ENCODE assay signal across 22 cellular contexts in genomic region chr12:131851741-131852550, GRCh38. TPM values are rescaled to one million over a fixed set of nuclear protein-coding genes. Genes with fewer than 3 reads are reported as not detected.
DNase-seq lines count a peak whose midpoint lies in the region; ATAC-seq and TF ChIP-seq lines count a peak whose summit lies in the region.
"Had no signal": no experiment of that assay in that cellular context is flagged by ENCODE, and none has a peak within 500 bp of the region (broad histone marks: within the 10 kb centered on the region; RNA-seq: fewer than 3 reads in every experiment).

No MANE protein-coding gene starts in this region.

- H3K9me3 ChIP-seq in Karpas-422 (ENCODE audit: low read length) (no peaks in the 10 kb centered on the region), WERI-Rb-1 (ENCODE audit: severe bottlenecking) (peaks cover under 1% of the 10 kb centered on the region)
- H3K9me3 ChIP-seq: heart left ventricle had no signal

- no peaks in the 10 kb centered on the region for H3K27me3 Mint-ChIP-seq in activated naive CD8-positive, alpha-beta T cell treated with anti-CD3 and anti-CD28 coated beads, Interleukin-2, amount 10 ng/mL, durations not matched to agents 7 days and 5 days
- H3K27me3 Mint-ChIP-seq in activated naive CD8-positive, alpha-beta T cell treated with anti-CD3 and anti-CD28 coated beads for 36 hours: peaks cover 16% of the 10 kb centered on the region
- H3K27me3 Mint-ChIP-seq: activated naive CD4-positive, alpha-beta T cell treated with anti-CD3 and anti-CD28 coated beads, Interleukin-2, amount 50 U/mL, for 24 hours had no signal

- POLR2A ChIA-PET in activated naive CD8-positive, alpha-beta T cell treated with anti-CD3 and anti-CD28 coated beads, Interleukin-2, amount 10 ng/mL, durations not matched to agents 7 days and 5 days (lab: Charles Lee): no interaction called here

- H3K27me3 ChIP-seq in Karpas-422 (ENCODE audit: low read length) (no peaks in the 10 kb centered on the region), WERI-Rb-1 (ENCODE audit: insufficient read depth, low read depth, severe bottlenecking) (no peaks in the 10 kb centered on the region), rectal smooth muscle tissue (ENCODE audit: control insufficient read depth, insufficient read depth, low read length) (no peaks in the 10 kb centered on the region)

- H3K27ac ChIP-seq in Karpas-422 (ENCODE audit: low read length) (no peak overlapping the region), WERI-Rb-1 (peak overlapping the region; percentile 56), rectal smooth muscle tissue (ENCODE audit: low read depth, low read length) (no peak overlapping the region)
- H3K27ac ChIP-seq: heart left ventricle had no signal

- H3K36me3 Mint-ChIP-seq in activated naive CD8-positive, alpha-beta T cell treated with anti-CD3 and anti-CD28 coated beads, Interleukin-2, amount 10 ng/mL, durations not matched to agents 7 days and 5 days: no peaks in the 10 kb centered on the region
- H3K36me3 Mint-ChIP-seq in activated naive CD8-positive, alpha-beta T cell treated with anti-CD3 and anti-CD28 coated beads for 36 hours: no peaks in the 10 kb centered on the region
- H3K36me3 Mint-ChIP-seq: activated naive CD4-positive, alpha-beta T cell treated with anti-CD3 and anti-CD28 coated beads, Interleukin-2, amount 50 U/mL, for 24 hours; IgD-negative memory B cell; memory B cell; naive B cell; type B pancreatic cell had no signal

- peak; percentile 17 for ATAC-seq in activated naive CD8-positive, alpha-beta T cell treated with anti-CD3 and anti-CD28 coated beads, Interleukin-2, amount 10 ng/mL, durations not matched to agents 7 days and 5 days (ENCODE audit: low read depth)
- no peak for ATAC-seq in HG03520 (IDR thresholded peaks at IDR 0.05; ENCODE audit: unreplicated experiment)
- no peak for ATAC-seq in HG03045 (IDR thresholded peaks at IDR 0.05; ENCODE audit: unreplicated experiment)

- no peak overlapping the region for H3K27ac Mint-ChIP-seq in activated naive CD8-positive, alpha-beta T cell treated with anti-CD3 and anti-CD28 coated beads, Interleukin-2, amount 10 ng/mL, durations not matched to agents 7 days and 5 days
- H3K27ac Mint-ChIP-seq in activated naive CD8-positive, alpha-beta T cell treated with anti-CD3 and anti-CD28 coated beads for 36 hours: no peak overlapping the region
- H3K27ac Mint-ChIP-seq: activated naive CD4-positive, alpha-beta T cell treated with anti-CD3 and anti-CD28 coated beads, Interleukin-2, amount 50 U/mL, for 24 hours; IgD-negative memory B cell; memory B cell; T-helper 2 cell treated with Interferon-gamma antibody and Interleukin-4, amounts not matched to agents 5 μg/mL and 100 μg/mL, for 36 hours; type B pancreatic cell; WTC11 had no signal

- no peaks in the 10 kb centered on the region for H3K4me1 Mint-ChIP-seq in activated naive CD8-positive, alpha-beta T cell treated with anti-CD3 and anti-CD28 coated beads, Interleukin-2, amount 10 ng/mL, durations not matched to agents 7 days and 5 days
- peaks cover 2% of the 10 kb centered on the region for H3K4me1 Mint-ChIP-seq in activated naive CD8-positive, alpha-beta T cell treated with anti-CD3 and anti-CD28 coated beads for 36 hours
- H3K4me1 Mint-ChIP-seq: activated naive CD4-positive, alpha-beta T cell treated with anti-CD3 and anti-CD28 coated beads, Interleukin-2, amount 50 U/mL, for 24 hours; IgD-negative memory B cell had no signal

- H3K4me2 ChIP-seq in Karpas-422 (ENCODE audit: low read depth, low read length, poor library complexity, severe bottlenecking): no peak overlapping the region

- H3K9ac ChIP-seq in Karpas-422 (ENCODE audit: low read length) (no peak overlapping the region), rectal smooth muscle tissue (ENCODE audit: low read length) (no peak overlapping the region)

- H4K20me1 ChIP-seq in Karpas-422 (ENCODE audit: insufficient read depth, low read depth, low read length): no peaks in the 10 kb centered on the region

- no peaks in the 10 kb centered on the region for H3K9me3 Mint-ChIP-seq in activated naive CD8-positive, alpha-beta T cell treated with anti-CD3 and anti-CD28 coated beads, Interleukin-2, amount 10 ng/mL, durations not matched to agents 7 days and 5 days
- H3K9me3 Mint-ChIP-seq in activated naive CD8-positive, alpha-beta T cell treated with anti-CD3 and anti-CD28 coated beads for 36 hours: no peaks in the 10 kb centered on the region
- H3K9me3 Mint-ChIP-seq: activated naive CD4-positive, alpha-beta T cell treated with anti-CD3 and anti-CD28 coated beads, Interleukin-2, amount 50 U/mL, for 24 hours; memory B cell; naive B cell; T-helper 2 cell treated with Interferon-gamma antibody and Interleukin-4, amounts not matched to agents 5 μg/mL and 100 μg/mL, for 36 hours; type B pancreatic cell; WTC11 had no signal

- H3K36me3 ChIP-seq in Karpas-422 (ENCODE audit: insufficient read depth, low read length) (no peaks in the 10 kb centered on the region), WERI-Rb-1 (no peaks in the 10 kb centered on the region; the same call in 1 of the 2 replicates), rectal smooth muscle tissue (ENCODE audit: control insufficient read depth, insufficient read depth, low read length) (no peaks in the 10 kb centered on the region)
- H3K36me3 ChIP-seq: heart left ventricle had no signal

- DNase-seq in activated naive CD8-positive, alpha-beta T cell treated with anti-CD3 and anti-CD28 coated beads, Interleukin-2, amount 10 ng/mL, durations not matched to agents 7 days and 5 days: peak; percentile 33
- no peak for DNase-seq in activated naive CD8-positive, alpha-beta T cell treated with anti-CD3 and anti-CD28 coated beads for 36 hours
- DNase-seq in Karpas-422: peak; percentile 56
- no peak for DNase-seq in WERI-Rb-1
- DNase-seq in dermis blood vessel endothelial cell: no peak
- DNase-seq: activated CD4-positive, alpha-beta T cell treated with anti-CD3 and anti-CD28 coated beads, Interleukin-2, amount 50 U/mL, for 4 hours; activated CD8-positive, alpha-beta memory T cell treated with anti-CD3 and anti-CD28 coated beads, Interleukin-2, amount 50 U/mL, for 4 hours; COR-L47; effector CD8-positive, alpha-beta T cell; MM.1S; NCI-H1694 had no signal

- no peak overlapping the region for H2AFZ ChIP-seq in Karpas-422 (ENCODE audit: low read length)

- no peaks in the 10 kb centered on the region for H3K9me2 ChIP-seq in Karpas-422 (replicated peaks; ENCODE audit: insufficient read depth, low read length)

- peaks cover 12% of the 10 kb centered on the region for H3K4me1 ChIP-seq in Karpas-422 (ENCODE audit: low read length)
- H3K4me1 ChIP-seq in rectal smooth muscle tissue (ENCODE audit: control insufficient read depth, insufficient read depth, low read length): no peaks in the 10 kb centered on the region

- H3K79me2 ChIP-seq in Karpas-422 (ENCODE audit: low read length): no peaks in the 10 kb centered on the region

- H3K4me3 ChIP-seq in Karpas-422 (ENCODE audit: low read length) (no peak overlapping the region), WERI-Rb-1 (ENCODE audit: low read depth, low read length) (no peak overlapping the region), rectal smooth muscle tissue (ENCODE audit: low read length) (peak overlapping the region; percentile 33)
- H3K4me3 ChIP-seq: heart left ventricle had no signal

- H3K4me3 Mint-ChIP-seq in activated naive CD8-positive, alpha-beta T cell treated with anti-CD3 and anti-CD28 coated beads, Interleukin-2, amount 10 ng/mL, durations not matched to agents 7 days and 5 days: no peak overlapping the region
- H3K4me3 Mint-ChIP-seq in activated naive CD8-positive, alpha-beta T cell treated with anti-CD3 and anti-CD28 coated beads for 36 hours: no peak overlapping the region
- H3K4me3 Mint-ChIP-seq: activated naive CD4-positive, alpha-beta T cell treated with anti-CD3 and anti-CD28 coated beads, Interleukin-2, amount 50 U/mL, for 24 hours; IgD-negative memory B cell; memory B cell; T-helper 2 cell treated with Interferon-gamma antibody and Interleukin-4, amounts not matched to agents 5 μg/mL and 100 μg/mL, for 36 hours; type B pancreatic cell; WTC11 had no signal

- TF ChIP-seq CTCF in WERI-Rb-1 (IDR thresholded peaks at IDR 0.05; ENCODE audit: low read depth, low read length): no peak

RNA-seq across cellular contexts. Expression of gene MMP17, which starts 23.8 kb away (rescaled TPM):
- total RNA-seq in activated naive CD8-positive, alpha-beta T cell treated with anti-CD3 and anti-CD28 coated beads, Interleukin-2, amount 10 ng/mL, durations not matched to agents 7 days and 5 days: under 1 TPM; 0.36 to 0.54 TPM
- under 1 TPM in 1 of 2 experiments, not detected in 1; 0.32 TPM for total RNA-seq in activated naive CD8-positive, alpha-beta T cell treated with anti-CD3 and anti-CD28 coated beads for 36 hours
- not detected in 2 replicates for total RNA-seq in Karpas-422 (2014; rRNA removed; shearing (Covaris generic); ENCODE audit: low replicate concordance)
- 10.0 and 14.0 TPM in 2 replicates for total RNA-seq in dermis blood vessel endothelial cell

RNA-seq across cellular contexts. Expression of gene ULK1, which starts 42.5 kb away (rescaled TPM):
- total RNA-seq in activated naive CD8-positive, alpha-beta T cell treated with anti-CD3 and anti-CD28 coated beads, Interleukin-2, amount 10 ng/mL, durations not matched to agents 7 days and 5 days: 10 to 100 TPM; 32.6 to 33.2 TPM
- total RNA-seq in activated naive CD8-positive, alpha-beta T cell treated with anti-CD3 and anti-CD28 coated beads for 36 hours: 10 to 100 TPM; 11.4 to 12.5 TPM
- total RNA-seq in Karpas-422 (2014; rRNA removed; shearing (Covaris generic); ENCODE audit: low replicate concordance): 2.8 and 6.9 TPM in 2 replicates
- 13.8 and 23.5 TPM in 2 replicates for total RNA-seq in dermis blood vessel endothelial cell

Comparison
In these comparisons a context has a peak if more than half of its experiments do, and no peak if none do; other contexts are left out.
1. DNase-seq: peak in activated naive CD8-positive, alpha-beta T cell treated with anti-CD3 and anti-CD28 coated beads, Interleukin-2, amount 10 ng/mL, durations not matched to agents 7 days and 5 days (single experiment) and Karpas-422 (single experiment); none in activated naive CD8-positive, alpha-beta T cell treated with anti-CD3 and anti-CD28 coated beads for 36 hours (single experiment), WERI-Rb-1 (single experiment) and dermis blood vessel endothelial cell (single experiment).